ENCODE assay signal across 28 cellular contexts in genomic region chr1:49106438-49106837, GRCh38.
"Had no signal": no experiment of that assay in that cellular context is flagged by ENCODE, and none has a peak within 500 bp of the region (broad histone marks: within the 10 kb centered on the region; RNA-seq: fewer than 3 reads in every experiment).

No MANE protein-coding gene starts in this region.

- H3K27me3 ChIP-seq: pancreas, right atrium auricular region, stomach, thyroid gland, upper lobe of left lung, vagina had no signal

- H3K4me1 ChIP-seq: pancreas, psoas muscle, right atrium auricular region, stomach, thyroid gland, upper lobe of left lung, vagina had no signal

- H3K27ac ChIP-seq: pancreas, psoas muscle, right atrium auricular region, stomach, thyroid gland, upper lobe of left lung, vagina had no signal

- DNase-seq: activated CD4-positive, alpha-beta memory T cell treated with anti-CD3 and anti-CD28 coated beads, Interleukin-2, amount 10 ng/mL, durations not matched to agents 7 days and 5 days; activated CD4-positive, alpha-beta T cell treated with anti-CD3 and anti-CD28 coated beads for 1 hour; activated CD4-positive, alpha-beta T cell treated with anti-CD3 and anti-CD28 coated beads, Interleukin-2, amount 10 ng/mL, durations not matched to agents 7 days and 5 days; activated CD8-positive, alpha-beta memory T cell treated with anti-CD3 and anti-CD28 coated beads, Interleukin-2, amount 50 U/mL, for 48 hours; activated gamma-delta T cell treated with Interleukin-2 at 50 U/mL for 16 hours; activated naive CD4-positive, alpha-beta T cell treated with anti-CD3 and anti-CD28 coated beads, Interleukin-2, amount 50 U/mL, for 16 hours; activated T-cell treated with anti-CD3 and anti-CD28 coated beads, Interleukin-2, amount 50 U/mL, for 24 hours; anterior cingulate cortex; caudate nucleus; cortex of kidney; effector memory CD8-positive, alpha-beta T cell; foreskin melanocyte; islet precursor cell; midbrain; naive thymus-derived CD8-positive, alpha-beta T cell; nucleus accumbens; pancreas; psoas muscle; stimulated activated CD4-positive, alpha-beta T cell treated with anti-CD3 and anti-CD28 coated beads, Interleukin-15, amount 100 ng/mL, for 24 hours; stimulated activated CD4-positive, alpha-beta T cell treated with anti-CD3 and anti-CD28 coated beads, Interleukin-2, amount 100 ng/mL, for 24 hours; stimulated activated naive B cell treated with anti-CD40 and anti-IgM and Interleukin-4, amounts not matched to agents 10 μg/mL and 1 μg/mL and 100 μg/mL, for 72 hours; stomach; SW 1271; T1000; thyroid gland; upper lobe of left lung had no signal

- H3K4me3 ChIP-seq: pancreas, psoas muscle, right atrium auricular region, stomach, thyroid gland, upper lobe of left lung, vagina had no signal

- ATAC-seq: effector memory CD8-positive, alpha-beta T cell; naive thymus-derived CD8-positive, alpha-beta T cell; pancreas; psoas muscle; stimulated activated naive B cell treated with anti-CD40 and anti-IgM and Interleukin-4, amounts not matched to agents 10 μg/mL and 1 μg/mL and 100 μg/mL, for 72 hours had no signal

- H3K9me3 ChIP-seq: pancreas, psoas muscle, right atrium auricular region, stomach, thyroid gland, upper lobe of left lung, vagina had no signal

- H3K36me3 ChIP-seq: pancreas, right atrium auricular region, stomach, thyroid gland, upper lobe of left lung, vagina had no signal
